In the genomic region with DNA sequence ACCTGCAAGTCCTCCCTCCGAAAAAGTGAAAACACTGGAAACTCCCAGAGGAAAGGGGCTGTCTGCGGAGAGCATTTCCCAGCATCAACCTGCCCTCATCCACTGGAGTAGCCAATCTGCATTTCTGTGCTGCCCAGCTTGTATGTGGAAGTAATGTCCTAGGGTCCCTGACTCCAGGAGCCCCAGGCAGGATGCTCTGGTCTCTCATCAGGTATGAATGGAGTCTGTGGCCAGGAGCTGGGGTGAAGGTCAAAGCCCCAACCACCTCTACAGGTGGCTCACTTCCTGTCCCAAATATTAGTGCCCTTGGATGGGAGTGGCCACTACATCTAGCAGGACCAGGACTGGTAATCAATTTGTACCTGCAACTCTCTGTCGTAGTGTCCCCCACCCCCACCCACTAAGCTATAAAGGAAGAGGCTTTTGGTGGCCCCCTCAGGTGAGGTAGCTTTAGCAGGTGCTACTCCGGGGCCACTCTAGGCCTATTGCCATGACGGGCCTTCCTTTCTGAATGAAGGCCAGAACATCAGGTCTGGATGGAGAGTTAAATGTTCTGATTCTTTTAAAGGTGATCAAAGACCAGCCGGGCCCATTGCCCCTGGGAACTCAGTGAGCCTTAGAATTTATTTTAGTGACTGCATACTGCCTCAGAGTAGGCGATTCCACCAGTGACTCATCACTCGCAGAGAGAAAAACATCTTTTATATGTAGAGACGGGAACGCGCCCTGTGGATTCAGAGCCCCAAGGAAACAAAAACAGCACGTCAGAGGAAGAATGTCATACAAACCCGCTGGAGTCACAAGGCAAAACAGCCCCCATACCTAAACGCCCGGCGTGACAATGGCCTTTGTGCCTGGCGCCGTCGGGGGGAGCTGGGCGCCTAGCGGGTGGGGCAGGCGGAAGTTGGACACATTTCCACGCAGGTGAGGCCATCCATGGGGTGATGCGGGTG, we compare ENCODE assay signal across 19 cellular contexts. TPM values are rescaled to one million over a fixed set of nuclear protein-coding genes. Genes with fewer than 3 reads are reported as not detected.
A peak's percentile ranks its signal among the peaks of the same experiment; 100 is the strongest.
DNase-seq lines count a peak whose midpoint lies in the region; ATAC-seq, FAIRE-seq and TF ChIP-seq lines count a peak whose summit lies in the region.
"Had no signal": no experiment of that assay in that cellular context is flagged by ENCODE, and none has a peak within 500 bp of the region (broad histone marks: within the 10 kb centered on the region; RNA-seq: fewer than 3 reads in every experiment).

No MANE protein-coding gene starts in this region.

- peaks cover 0 to 6% of the 10 kb centered on the region in 2 donors for H3K4me1 ChIP-seq in kidney (ENCODE audit: control insufficient read depth in 1 of 2, insufficient read depth in 1 of 2, low read depth in 1 of 2, low read length in 2 of 2)
- peaks cover 19% of the 10 kb centered on the region for H3K4me1 ChIP-seq in upper lobe of right lung

- ATAC-seq in T-helper 17 cell = no peak
- no peak for ATAC-seq in stimulated activated naive B cell treated with anti-CD40 and anti-IgM and Interleukin-4, amounts not matched to agents 10 μg/mL and 1 μg/mL and 100 μg/mL, for 72 hours (replicated peaks)
- no peak for ATAC-seq in HG03139 (IDR thresholded peaks at IDR 0.05; ENCODE audit: unreplicated experiment)
- ATAC-seq in upper lobe of right lung = no peak
- ATAC-seq: A549; activated naive CD4-positive, alpha-beta T cell treated with anti-CD3 and anti-CD28 coated beads, Interleukin-2, amount 50 U/mL, for 72 hours; gastroesophageal sphincter; mucosa of descending colon had no signal

- no peaks in the 10 kb centered on the region for H3K36me3 Mint-ChIP-seq in activated CD4-positive, alpha-beta T cell treated with anti-CD3 and anti-CD28 coated beads, Interleukin-2, amount 10 ng/mL, durations not matched to agents 24 days and 14 days (ENCODE audit: low read depth)
- peaks cover 3% of the 10 kb centered on the region for H3K36me3 Mint-ChIP-seq in T-helper 17 cell (ENCODE audit: low read depth)
- H3K36me3 Mint-ChIP-seq in stimulated activated naive B cell treated with anti-CD40 and anti-IgM and Interleukin-4, amounts not matched to agents 10 μg/mL and 1 μg/mL and 100 μg/mL, for 72 hours = peaks cover 0 to 5% of the 10 kb centered on the region in 2 donors

- H3K36me3 ChIP-seq in kidney (ENCODE audit: control insufficient read depth in 1 of 2, insufficient read depth in 2 of 2, low read length in 2 of 2) = no peaks in the 10 kb centered on the region
- H3K36me3 ChIP-seq in upper lobe of right lung = no peaks in the 10 kb centered on the region
- H3K36me3 ChIP-seq: gastroesophageal sphincter, SJCRH30, transverse colon had no signal

- H3K4me3 ChIP-seq in kidney (ENCODE audit: low read length in 2 of 2) (no peak overlapping the region), upper lobe of right lung (no peak overlapping the region)
- H3K4me3 ChIP-seq: A549, gastroesophageal sphincter, mucosa of descending colon, SJCRH30, transverse colon had no signal

- intact Hi-C loops in activated CD4-positive, alpha-beta T cell treated with anti-CD3 and anti-CD28 coated beads, Interleukin-2, amount 10 ng/mL, durations not matched to agents 24 days and 14 days (cut with micrococcal nuclease) = no loop called here
- intact Hi-C loops in kidney (cut with DNase I) = no loop called here
- intact Hi-C loops in upper lobe of right lung (cut with DNase I) = no loop called here

- H3K9ac ChIP-seq in kidney (ENCODE audit: low read length in 2 of 2) = no peak overlapping the region

- H3K4me1 Mint-ChIP-seq in activated CD4-positive, alpha-beta T cell treated with anti-CD3 and anti-CD28 coated beads, Interleukin-2, amount 10 ng/mL, durations not matched to agents 24 days and 14 days = peaks cover 7% of the 10 kb centered on the region
- peaks cover 13% of the 10 kb centered on the region for H3K4me1 Mint-ChIP-seq in T-helper 17 cell
- H3K4me1 Mint-ChIP-seq in stimulated activated naive B cell treated with anti-CD40 and anti-IgM and Interleukin-4, amounts not matched to agents 10 μg/mL and 1 μg/mL and 100 μg/mL, for 72 hours = peaks cover 19 to 36% of the 10 kb centered on the region in 2 donors

- H3K9me3 ChIP-seq in T-helper 17 cell (ENCODE audit: control insufficient read depth, low read length, poor library complexity, severe bottlenecking) = no peaks in the 10 kb centered on the region
- peaks cover 0 to 5% of the 10 kb centered on the region in 2 donors for H3K9me3 ChIP-seq in kidney (ENCODE audit: control insufficient read depth in 1 of 2, low read length in 2 of 2)
- no peaks in the 10 kb centered on the region for H3K9me3 ChIP-seq in upper lobe of right lung
- H3K9me3 ChIP-seq: A549, mucosa of descending colon, SJCRH30, transverse colon had no signal

- peaks cover 82% of the 10 kb centered on the region for H3K27me3 Mint-ChIP-seq in activated CD4-positive, alpha-beta T cell treated with anti-CD3 and anti-CD28 coated beads, Interleukin-2, amount 10 ng/mL, durations not matched to agents 24 days and 14 days
- H3K27me3 Mint-ChIP-seq in T-helper 17 cell = peaks cover 72% of the 10 kb centered on the region
- peaks cover 84 to 100% of the 10 kb centered on the region in 2 donors for H3K27me3 Mint-ChIP-seq in stimulated activated naive B cell treated with anti-CD40 and anti-IgM and Interleukin-4, amounts not matched to agents 10 μg/mL and 1 μg/mL and 100 μg/mL, for 72 hours

- peaks cover under 1% of the 10 kb centered on the region for H3K9me3 Mint-ChIP-seq in activated CD4-positive, alpha-beta T cell treated with anti-CD3 and anti-CD28 coated beads, Interleukin-2, amount 10 ng/mL, durations not matched to agents 24 days and 14 days
- H3K9me3 Mint-ChIP-seq in stimulated activated naive B cell treated with anti-CD40 and anti-IgM and Interleukin-4, amounts not matched to agents 10 μg/mL and 1 μg/mL and 100 μg/mL, for 72 hours = peaks cover 6 to 7% of the 10 kb centered on the region in 2 donors
- H3K9me3 Mint-ChIP-seq: activated naive CD4-positive, alpha-beta T cell treated with anti-CD3 and anti-CD28 coated beads, Interleukin-2, amount 50 U/mL, for 72 hours had no signal

- no peak for FAIRE-seq in kidney (lab: Jason Lieb, UNC)
- FAIRE-seq: A549, islet of Langerhans had no signal

- no peak overlapping the region for H3K27ac ChIP-seq in kidney (ENCODE audit: low read depth in 2 of 2, low read length in 2 of 2)
- H3K27ac ChIP-seq in upper lobe of right lung = no peak overlapping the region
- H3K27ac ChIP-seq: A549, gastroesophageal sphincter, SJCRH30, transverse colon had no signal

- H3K4me3 Mint-ChIP-seq in activated CD4-positive, alpha-beta T cell treated with anti-CD3 and anti-CD28 coated beads, Interleukin-2, amount 10 ng/mL, durations not matched to agents 24 days and 14 days = peak overlapping the region; percentile 3
- peak overlapping the region; percentile 36 for H3K4me3 Mint-ChIP-seq in T-helper 17 cell
- no peak overlapping the region for H3K4me3 Mint-ChIP-seq in stimulated activated naive B cell treated with anti-CD40 and anti-IgM and Interleukin-4, amounts not matched to agents 10 μg/mL and 1 μg/mL and 100 μg/mL, for 72 hours

- peaks cover 97% of the 10 kb centered on the region for H3K27me3 ChIP-seq in upper lobe of right lung

- no peak overlapping the region for H3K27ac Mint-ChIP-seq in activated CD4-positive, alpha-beta T cell treated with anti-CD3 and anti-CD28 coated beads, Interleukin-2, amount 10 ng/mL, durations not matched to agents 24 days and 14 days
- no peak overlapping the region for H3K27ac Mint-ChIP-seq in T-helper 17 cell
- peak overlapping the region; percentile 47 for H3K27ac Mint-ChIP-seq in stimulated activated naive B cell treated with anti-CD40 and anti-IgM and Interleukin-4, amounts not matched to agents 10 μg/mL and 1 μg/mL and 100 μg/mL, for 72 hours
- H3K27ac Mint-ChIP-seq: activated naive CD4-positive, alpha-beta T cell treated with anti-CD3 and anti-CD28 coated beads, Interleukin-2, amount 50 U/mL, for 72 hours had no signal

- no peak for DNase-seq in activated CD4-positive, alpha-beta T cell treated with anti-CD3 and anti-CD28 coated beads, Interleukin-2, amount 10 ng/mL, durations not matched to agents 24 days and 14 days
- DNase-seq in activated CD4-positive, alpha-beta T cell treated with anti-CD3 and anti-CD28 coated beads for 1 hour = no peak
- DNase-seq in T-helper 17 cell (no peak), kidney (peak; percentile 67), upper lobe of right lung (no peak), T-helper 9 cell (no peak)
- DNase-seq in stimulated activated naive B cell treated with anti-CD40 and anti-IgM and Interleukin-4, amounts not matched to agents 10 μg/mL and 1 μg/mL and 100 μg/mL, for 72 hours = no peak
- DNase-seq: effector CD4-positive, alpha-beta T cell; GOT3; mucosa of descending colon; NCI-H1417 treated with DMSO at 0.1 percent for 48 hours; NCI-H345; SJCRH30; transverse colon had no signal

- TF ChIP-seq CTCF in kidney (IDR thresholded peaks at IDR 0.05; ENCODE audit: borderline replicate concordance, extremely low read depth, insufficient read depth) (no peak), upper lobe of right lung (IDR thresholded peaks at IDR 0.05) (no peak)

RNA-seq across cellular contexts. Expression of a gene that starts 13.0 kb away (rescaled TPM):
- not detected in 2 replicates for total RNA-seq in activated CD4-positive, alpha-beta T cell treated with anti-CD3 and anti-CD28 coated beads, Interleukin-2, amount 10 ng/mL, durations not matched to agents 24 days and 14 days
- total RNA-seq in T-helper 17 cell (not detected), kidney (0.13 TPM), upper lobe of right lung (not detected)
- not detected for polyA plus RNA-seq in kidney (ENCODE audit: insufficient read depth, low read depth, low replicate concordance)
- total RNA-seq: activated naive CD4-positive, alpha-beta T cell treated with anti-CD3 and anti-CD28 coated beads, Interleukin-2, amount 50 U/mL, for 72 hours; mucosa of descending colon; transverse colon had no signal

Comparison
In these comparisons a context has a peak if more than half of its experiments do, and no peak if none do; other contexts are left out.
1. H3K4me3 Mint-ChIP-seq: peak in activated CD4-positive, alpha-beta T cell treated with anti-CD3 and anti-CD28 coated beads, Interleukin-2, amount 10 ng/mL, durations not matched to agents 24 days and 14 days (single experiment) and T-helper 17 cell (single experiment); none in stimulated activated naive B cell treated with anti-CD40 and anti-IgM and Interleukin-4, amounts not matched to agents 10 μg/mL and 1 μg/mL and 100 μg/mL, for 72 hours (0 of 2).